Comparison of ENCODE assay signal across 19 cellular contexts in the genomic region with DNA sequence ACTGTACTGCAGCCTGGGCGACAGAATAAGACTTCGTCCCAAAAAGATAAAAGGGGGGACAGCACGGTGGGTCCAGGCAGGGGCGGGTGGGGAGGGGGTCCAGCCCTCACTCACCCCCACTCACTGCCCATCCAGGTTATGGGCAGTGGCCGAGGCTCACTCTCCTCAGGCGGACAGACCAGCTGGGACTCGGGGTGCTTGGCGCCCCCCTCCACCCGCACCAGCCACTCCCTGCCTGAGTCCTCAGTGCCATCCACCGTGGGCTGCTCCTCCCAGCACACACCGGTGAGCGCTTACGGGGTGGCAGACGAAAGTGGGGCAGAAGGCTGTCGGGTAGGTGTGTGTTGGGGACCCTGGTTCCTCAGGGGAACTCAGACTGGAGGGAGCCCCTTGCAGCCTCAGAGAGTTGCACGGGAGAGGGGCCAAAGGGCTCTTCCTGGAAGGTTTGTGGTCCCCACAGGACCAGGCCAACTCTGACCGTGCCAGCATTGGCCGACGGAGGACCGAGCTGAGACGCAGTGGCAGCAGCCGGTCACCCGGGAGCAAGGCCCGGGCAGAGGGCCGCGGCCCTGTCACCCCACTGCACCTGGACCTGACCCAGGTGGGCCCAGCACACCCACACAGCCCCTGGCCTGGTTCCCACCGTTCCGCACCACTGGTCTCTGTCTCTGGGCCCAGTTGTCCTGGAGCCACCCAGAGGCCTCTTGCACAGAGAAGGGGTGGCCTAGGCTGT. TPM values are rescaled to one million over a fixed set of nuclear protein-coding genes. Genes with fewer than 3 reads are reported as not detected.
A peak's percentile ranks its signal among the peaks of the same experiment; 100 is the strongest.
DNase-seq lines count a peak whose midpoint lies in the region; ATAC-seq, FAIRE-seq and TF ChIP-seq lines count a peak whose summit lies in the region.
"Had no signal": no experiment of that assay in that cellular context is flagged by ENCODE, and none has a peak within 500 bp of the region (broad histone marks: within the 10 kb centered on the region; RNA-seq: fewer than 3 reads in every experiment).

No MANE protein-coding gene starts in this region.

- no peak for TF ChIP-seq RAD21 in HepG2 (CRISPR knock-in tag; IDR thresholded peaks at IDR 0.05)

- WGBS in right lobe of liver (ENCODE audit: insufficient coverage, low coverage, low lambda C conversion rate, missing lambda C conversion rate) = 81% methylated on average over 5 of the region's 28 CpGs
- WGBS in HepG2 (ENCODE audit: low lambda C conversion rate) = 89% methylated on average over 11 of the region's 28 CpGs

- H3K4me3 ChIP-seq in right lobe of liver = no peak overlapping the region
- H3K4me3 ChIP-seq in HepG2 (replicated peaks in 1 of 3; ENCODE audit: insufficient read depth in 1 of 3, low read depth in 2 of 3, low read length in 3 of 3) = no peak overlapping the region
- H3K4me3 ChIP-seq in left ventricle myocardium inferior = no peak overlapping the region
- H3K4me3 ChIP-seq in osteoblast (ENCODE audit: insufficient read depth, low read length) = no peak overlapping the region
- no peak overlapping the region for H3K4me3 ChIP-seq in effector memory CD4-positive, alpha-beta T cell (ENCODE audit: insufficient read depth, low read depth, low read length, poor library complexity, severe bottlenecking)
- no peak overlapping the region for H3K4me3 ChIP-seq in kidney (ENCODE audit: low read length in 2 of 2)
- H3K4me3 ChIP-seq: GM23338 had no signal

- no peak overlapping the region for H3K9ac ChIP-seq in HepG2 (ENCODE audit: insufficient read depth, low read depth, low read length)
- no peak overlapping the region for H3K9ac ChIP-seq in kidney (ENCODE audit: low read length in 2 of 2)

- TF ChIP-seq CTCF in right lobe of liver (IDR thresholded peaks at IDR 0.05) = no peak
- TF ChIP-seq CTCF in HepG2 (CRISPR knock-in tag; IDR thresholded peaks at IDR 0.05) = no peak
- TF ChIP-seq CTCF in left ventricle myocardium inferior (IDR thresholded peaks at IDR 0.05; ENCODE audit: borderline replicate concordance) = no peak
- no peak for TF ChIP-seq CTCF in osteoblast (IDR thresholded peaks at IDR 0.05; ENCODE audit: extremely low read depth, low read depth, low read length)
- no peak for TF ChIP-seq CTCF in kidney (IDR thresholded peaks at IDR 0.05; ENCODE audit: borderline replicate concordance, extremely low read depth, insufficient read depth)

- ATAC-seq in right lobe of liver = no peak
- no peak for ATAC-seq in HepG2
- no peak for ATAC-seq in GM18498 (IDR thresholded peaks at IDR 0.05; ENCODE audit: unreplicated experiment)
- ATAC-seq: GM23338 had no signal

- H4K20me1 ChIP-seq in HepG2 (ENCODE audit: insufficient read depth, low read length) (no peaks in the 10 kb centered on the region), osteoblast (ENCODE audit: insufficient read depth, low read length) (no peaks in the 10 kb centered on the region)

- in situ Hi-C loops in HepG2 (cut with HindIII; ENCODE audit: extremely low pct_ligation_motif_present, low pct_unique_long_range_greater_than_20kb) = no loop called here

- H3K36me3 ChIP-seq in right lobe of liver (no peaks in the 10 kb centered on the region), HepG2 (replicated peaks in 1 of 2; ENCODE audit: control insufficient read depth in 1 of 2, insufficient read depth in 2 of 2, low read length in 2 of 2) (no peaks in the 10 kb centered on the region), left ventricle myocardium inferior (no peaks in the 10 kb centered on the region), osteoblast (ENCODE audit: insufficient read depth, low read length) (no peaks in the 10 kb centered on the region), kidney (ENCODE audit: control insufficient read depth in 1 of 2, insufficient read depth in 2 of 2, low read length in 2 of 2) (no peaks in the 10 kb centered on the region)
- H3K36me3 ChIP-seq in effector memory CD4-positive, alpha-beta T cell (ENCODE audit: control insufficient read depth, insufficient read depth, low read length) = no peaks in the 10 kb centered on the region
- H3K36me3 ChIP-seq: BE2C had no signal

- no peaks in the 10 kb centered on the region for H3K79me2 ChIP-seq in HepG2 (ENCODE audit: insufficient read depth, low read length)
- H3K79me2 ChIP-seq in osteoblast (ENCODE audit: insufficient read depth, low read length) = no peaks in the 10 kb centered on the region

- no peak overlapping the region for H3K27ac ChIP-seq in right lobe of liver
- H3K27ac ChIP-seq in HepG2 (ENCODE audit: extremely low read length, insufficient read depth, low read length) = no peak overlapping the region
- H3K27ac ChIP-seq in left ventricle myocardium inferior (replicated peaks) = peak overlapping the region; percentile 76
- no peak overlapping the region for H3K27ac ChIP-seq in osteoblast (ENCODE audit: low read depth, low read length)
- H3K27ac ChIP-seq in effector memory CD4-positive, alpha-beta T cell (ENCODE audit: insufficient read depth, low read length, poor library complexity, severe bottlenecking) = no peak overlapping the region
- no peak overlapping the region for H3K27ac ChIP-seq in kidney (ENCODE audit: low read depth in 2 of 2, low read length in 2 of 2)

- no peak for FAIRE-seq in HepG2 (lab: Jason Lieb, UNC)
- FAIRE-seq in kidney (lab: Jason Lieb, UNC) = no peak
- FAIRE-seq: A204.1, D721Med, G401.6, GM12892, H54 had no signal

- intact Hi-C loops in right lobe of liver (cut with DNase I) = no loop called here
- intact Hi-C loops in HepG2 (cut with micrococcal nuclease; ENCODE audit: unreplicated experiment) = no loop called here
- intact Hi-C loops in left ventricle myocardium inferior (cut with micrococcal nuclease) = no loop called here
- intact Hi-C loops in kidney (cut with DNase I) = no loop called here

- H3K9me3 ChIP-seq in right lobe of liver = no peaks in the 10 kb centered on the region
- H3K9me3 ChIP-seq in HepG2 (ENCODE audit: low read length) = no peaks in the 10 kb centered on the region
- H3K9me3 ChIP-seq in left ventricle myocardium inferior (replicated peaks) = no peaks in the 10 kb centered on the region
- H3K9me3 ChIP-seq in osteoblast (ENCODE audit: low read depth, low read length) = no peaks in the 10 kb centered on the region
- no peaks in the 10 kb centered on the region for H3K9me3 ChIP-seq in effector memory CD4-positive, alpha-beta T cell (ENCODE audit: control insufficient read depth, low read length)
- H3K9me3 ChIP-seq in kidney (ENCODE audit: control insufficient read depth in 1 of 2, low read length in 2 of 2) = no peaks in the 10 kb centered on the region
- H3K9me3 ChIP-seq: BE2C, Caco-2 had no signal

- no peak overlapping the region for H2AFZ ChIP-seq in HepG2 (ENCODE audit: low read length)
- no peak overlapping the region for H2AFZ ChIP-seq in osteoblast (ENCODE audit: low read length)
- H2AFZ ChIP-seq: GM23338 had no signal

- H3K4me1 ChIP-seq in right lobe of liver (peaks cover 0 to 6% (median 0%) of the 10 kb centered on the region in 4 donors), HepG2 (ENCODE audit: insufficient read depth, low read length) (peaks cover 15% of the 10 kb centered on the region), left ventricle myocardium inferior (peaks cover 7% of the 10 kb centered on the region), osteoblast (ENCODE audit: insufficient read depth, low read length) (no peaks in the 10 kb centered on the region), kidney (ENCODE audit: control insufficient read depth in 1 of 2, insufficient read depth in 1 of 2, low read depth in 1 of 2, low read length in 2 of 2) (peaks cover 0 to 8% of the 10 kb centered on the region in 2 donors)
- peaks cover 10% of the 10 kb centered on the region for H3K4me1 ChIP-seq in effector memory CD4-positive, alpha-beta T cell (ENCODE audit: control insufficient read depth, insufficient read depth, low read length, poor library complexity, severe bottlenecking)
- H3K4me1 ChIP-seq: BE2C had no signal

- TF ChIP-seq EP300 in HepG2 (IDR thresholded peaks at IDR 0.05; ENCODE audit: low read depth in 2 of 2, low read length in 2 of 2) = no peak
- TF ChIP-seq EP300 in HepG2 (CRISPR knock-in tag; IDR thresholded peaks at IDR 0.05; ENCODE audit: borderline replicate concordance) = no peak

- H3K27me3 ChIP-seq in right lobe of liver = peaks cover 0 to 12% of the 10 kb centered on the region in 2 donors
- no peaks in the 10 kb centered on the region for H3K27me3 ChIP-seq in HepG2 (ENCODE audit: control insufficient read depth in 1 of 2, insufficient read depth in 2 of 2, low read length in 2 of 2)
- peaks cover 84% of the 10 kb centered on the region for H3K27me3 ChIP-seq in left ventricle myocardium inferior (ENCODE audit: low read depth)
- no peaks in the 10 kb centered on the region for H3K27me3 ChIP-seq in osteoblast (ENCODE audit: insufficient read depth, low read length)
- no peaks in the 10 kb centered on the region for H3K27me3 ChIP-seq in effector memory CD4-positive, alpha-beta T cell (replicated peaks; ENCODE audit: control insufficient read depth, insufficient read depth, low read length, poor library complexity, severe bottlenecking)

- CTCF ChIA-PET in HepG2 (lab: Yijun Ruan, JAX; ENCODE audit: low intra/inter-chr PET ratio, low total read pairs) = no interaction called here

- POLR2A ChIA-PET in HepG2 (lab: Yijun Ruan, JAX) = no interaction called here

- BruUV-seq in HepG2 (replicated peaks; lab: Mats Ljungman, UMichigan) = no TSS peak

- peak in 2 of 3 donors; percentile 19 to 43 for DNase-seq in right lobe of liver
- DNase-seq in HepG2 (ENCODE audit: low spot score) = no peak
- no peak for DNase-seq in left ventricle myocardium inferior
- DNase-seq in osteoblast (ENCODE audit: insufficient read length, low spot score, missing footprints) = peak; percentile 85
- DNase-seq in effector memory CD4-positive, alpha-beta T cell = no peak
- no peak for DNase-seq in kidney
- DNase-seq: ACHN; BE2C; C1 segment of cervical spinal cord; Caco-2; CD4-positive, alpha-beta T cell; HCEC 1CT had no signal

- no peak overlapping the region for H3K4me2 ChIP-seq in HepG2 (ENCODE audit: low read depth, low read length)
- H3K4me2 ChIP-seq in osteoblast (ENCODE audit: insufficient read depth, low read length) = no peak overlapping the region
- H3K4me2 ChIP-seq: GM23338 had no signal

- TF ChIP-seq POLR2A in right lobe of liver (IDR thresholded peaks at IDR 0.05) (no peak), HepG2 (IDR thresholded peaks at IDR 0.05; ENCODE audit: insufficient read depth in 1 of 2, low read depth in 2 of 2, low read length in 2 of 2) (no peak)

RNA-seq across cellular contexts. Expression of gene PLEKHN1, which starts 6.6 kb away (rescaled TPM):
- total RNA-seq in right lobe of liver (1 to 10 TPM in 1 of 6 experiments, under 1 TPM in 4, not detected in 1; 0.11 to 2.4 (median 0.26) TPM), HepG2 (2016; rRNA removed; fragmentation: Illumina TruSeq; extraction: Trizol) (0.21 and 0.42 TPM in 2 replicates), left ventricle myocardium inferior (not detected), osteoblast (0.36 and 0.88 TPM in 2 replicates), kidney (14.3 TPM)
- total RNA-seq in HepG2 (2016; cell fraction: cytosol; rRNA removed; fragmentation: Illumina TruSeq; extraction: Trizol; ENCODE audit: low read depth) = not detected in 2 replicates
- total RNA-seq in HepG2 (2016; cell fraction: insoluble cytoplasmic fraction; rRNA removed; fragmentation: Illumina TruSeq; extraction: Trizol) = 0.31 and 0.48 TPM in 2 replicates
- 0.15 and 0.17 TPM in 2 replicates for total RNA-seq in HepG2 (2016; cell fraction: membrane; rRNA removed; fragmentation: Illumina TruSeq; extraction: Trizol)
- 0.59 and 0.63 TPM in 2 replicates for total RNA-seq in HepG2 (2016; cell fraction: nucleus; rRNA removed; fragmentation: Illumina TruSeq; extraction: Trizol)
- polyA plus RNA-seq in HepG2 (2011; rRNA removed) (0.58 and 0.59 TPM in 2 replicates), kidney (ENCODE audit: insufficient read depth, low read depth, low replicate concordance) (not detected)
- polyA plus RNA-seq in HepG2 (2011; cell fraction: cytosol; rRNA removed) = 0.13 and 0.23 TPM in 2 replicates
- polyA plus RNA-seq in HepG2 (2011; cell fraction: nucleus; rRNA removed) = 13.2 and 15.5 TPM in 2 replicates
- 0.51 and 0.55 TPM in 2 replicates for polyA plus RNA-seq in HepG2 (2012)
- 0.05 and 0.09 TPM in 2 replicates for polyA plus RNA-seq in HepG2 (2016; cell fraction: cytosol; fragmentation: Illumina TruSeq; extraction: Trizol; ENCODE audit: low read depth)
- polyA plus RNA-seq in HepG2 (2016; cell fraction: insoluble cytoplasmic fraction; fragmentation: Illumina TruSeq; extraction: Trizol; ENCODE audit: low read depth) = 0.29 and 0.48 TPM in 2 replicates
- 0.13 and 0.29 TPM in 2 replicates for polyA plus RNA-seq in HepG2 (2016; cell fraction: membrane; fragmentation: Illumina TruSeq; extraction: Trizol; ENCODE audit: low read depth)
- polyA plus RNA-seq in HepG2 (2016; cell fraction: nucleus; fragmentation: Illumina TruSeq; extraction: Trizol; ENCODE audit: insufficient read depth, low read depth) = 2.6 and 2.7 TPM in 2 replicates
- 0.26 and 0.54 TPM in 2 replicates for polyA minus RNA-seq in HepG2 (2011; rRNA and poly(A)+ RNA removed; ENCODE audit: low replicate concordance)
- 0.53 TPM in 1 of 2 replicates, not detected in the other for polyA minus RNA-seq in HepG2 (2011; cell fraction: cytosol; rRNA and poly(A)+ RNA removed)
- 1.8 and 1.9 TPM in 2 replicates for polyA minus RNA-seq in HepG2 (2011; cell fraction: nucleus; rRNA and poly(A)+ RNA removed)

RNA-seq across cellular contexts. Expression of gene PERM1, which starts 9.0 kb away (rescaled TPM):
- total RNA-seq in right lobe of liver (under 1 TPM in 4 of 6 experiments, not detected in 2; 0.18 to 0.46 (median 0.28) TPM), HepG2 (2016; rRNA removed; fragmentation: Illumina TruSeq; extraction: Trizol) (0.04 TPM in 1 of 2 replicates, not detected in the other), left ventricle myocardium inferior (160 TPM), osteoblast (not detected in 2 replicates), kidney (0.25 TPM)
- total RNA-seq in HepG2 (2016; cell fraction: cytosol; rRNA removed; fragmentation: Illumina TruSeq; extraction: Trizol; ENCODE audit: low read depth) = not detected in 2 replicates
- not detected in 2 replicates for total RNA-seq in HepG2 (2016; cell fraction: insoluble cytoplasmic fraction; rRNA removed; fragmentation: Illumina TruSeq; extraction: Trizol)
- not detected in 2 replicates for total RNA-seq in HepG2 (2016; cell fraction: membrane; rRNA removed; fragmentation: Illumina TruSeq; extraction: Trizol)
- not detected in 2 replicates for total RNA-seq in HepG2 (2016; cell fraction: nucleus; rRNA removed; fragmentation: Illumina TruSeq; extraction: Trizol)
- polyA plus RNA-seq in HepG2 (2011; rRNA removed) (0.29 and 0.38 TPM in 2 replicates), kidney (ENCODE audit: insufficient read depth, low read depth, low replicate concordance) (0.86 TPM)
- 0.17 and 0.32 TPM in 2 replicates for polyA plus RNA-seq in HepG2 (2011; cell fraction: cytosol; rRNA removed)
- 2.3 and 2.6 TPM in 2 replicates for polyA plus RNA-seq in HepG2 (2011; cell fraction: nucleus; rRNA removed)
- polyA plus RNA-seq in HepG2 (2012) = 0.44 TPM in 2 replicates
- polyA plus RNA-seq in HepG2 (2016; cell fraction: cytosol; fragmentation: Illumina TruSeq; extraction: Trizol; ENCODE audit: low read depth) = not detected in 2 replicates
- not detected in 2 replicates for polyA plus RNA-seq in HepG2 (2016; cell fraction: insoluble cytoplasmic fraction; fragmentation: Illumina TruSeq; extraction: Trizol; ENCODE audit: low read depth)
- not detected in 2 replicates for polyA plus RNA-seq in HepG2 (2016; cell fraction: membrane; fragmentation: Illumina TruSeq; extraction: Trizol; ENCODE audit: low read depth)
- polyA plus RNA-seq in HepG2 (2016; cell fraction: nucleus; fragmentation: Illumina TruSeq; extraction: Trizol; ENCODE audit: insufficient read depth, low read depth) = not detected in 2 replicates
- 0.09 and 2.7 TPM in 2 replicates for polyA minus RNA-seq in HepG2 (2011; rRNA and poly(A)+ RNA removed; ENCODE audit: low replicate concordance)
- 0.44 and 0.59 TPM in 2 replicates for polyA minus RNA-seq in HepG2 (2011; cell fraction: cytosol; rRNA and poly(A)+ RNA removed)
- 0.99 and 1.2 TPM in 2 replicates for polyA minus RNA-seq in HepG2 (2011; cell fraction: nucleus; rRNA and poly(A)+ RNA removed)
- total RNA-seq: CD4-positive, alpha-beta T cell; GM23338 had no signal

RNA-seq across cellular contexts. Expression of gene KLHL17, which starts 12.5 kb away (rescaled TPM):
- total RNA-seq in right lobe of liver (1 to 10 TPM; 1.9 to 6.7 (median 4.3) TPM), HepG2 (2016; rRNA removed; fragmentation: Illumina TruSeq; extraction: Trizol) (2.8 and 9.3 TPM in 2 replicates), left ventricle myocardium inferior (6.4 TPM), osteoblast (5.4 and 6.2 TPM in 2 replicates), kidney (11.5 TPM)
- 4.5 and 5.0 TPM in 2 replicates for total RNA-seq in HepG2 (2016; cell fraction: cytosol; rRNA removed; fragmentation: Illumina TruSeq; extraction: Trizol; ENCODE audit: low read depth)
- total RNA-seq in HepG2 (2016; cell fraction: insoluble cytoplasmic fraction; rRNA removed; fragmentation: Illumina TruSeq; extraction: Trizol) = 2.4 and 10.3 TPM in 2 replicates
- total RNA-seq in HepG2 (2016; cell fraction: membrane; rRNA removed; fragmentation: Illumina TruSeq; extraction: Trizol) = 2.6 and 2.8 TPM in 2 replicates
- total RNA-seq in HepG2 (2016; cell fraction: nucleus; rRNA removed; fragmentation: Illumina TruSeq; extraction: Trizol) = 14.8 and 15.9 TPM in 2 replicates
- polyA plus RNA-seq in HepG2 (2011; rRNA removed) (24.7 and 31.4 TPM in 2 replicates), kidney (ENCODE audit: insufficient read depth, low read depth, low replicate concordance) (6.9 TPM)
- 6.8 and 12.3 TPM in 2 replicates for polyA plus RNA-seq in HepG2 (2011; cell fraction: cytosol; rRNA removed)
- 590 and 778 TPM in 2 replicates for polyA plus RNA-seq in HepG2 (2011; cell fraction: nucleus; rRNA removed)
- polyA plus RNA-seq in HepG2 (2012) = 11.7 and 19.1 TPM in 2 replicates
- 1.1 and 1.3 TPM in 2 replicates for polyA plus RNA-seq in HepG2 (2016; cell fraction: cytosol; fragmentation: Illumina TruSeq; extraction: Trizol; ENCODE audit: low read depth)
- 3.4 and 3.7 TPM in 2 replicates for polyA plus RNA-seq in HepG2 (2016; cell fraction: insoluble cytoplasmic fraction; fragmentation: Illumina TruSeq; extraction: Trizol; ENCODE audit: low read depth)
- polyA plus RNA-seq in HepG2 (2016; cell fraction: membrane; fragmentation: Illumina TruSeq; extraction: Trizol; ENCODE audit: low read depth) = 1.9 and 2.4 TPM in 2 replicates
- polyA plus RNA-seq in HepG2 (2016; cell fraction: nucleus; fragmentation: Illumina TruSeq; extraction: Trizol; ENCODE audit: insufficient read depth, low read depth) = 71.9 and 74.8 TPM in 2 replicates
- 4.3 and 19.5 TPM in 2 replicates for polyA minus RNA-seq in HepG2 (2011; rRNA and poly(A)+ RNA removed; ENCODE audit: low replicate concordance)
- 4.6 and 4.9 TPM in 2 replicates for polyA minus RNA-seq in HepG2 (2011; cell fraction: cytosol; rRNA and poly(A)+ RNA removed)
- 24.9 and 31.0 TPM in 2 replicates for polyA minus RNA-seq in HepG2 (2011; cell fraction: nucleus; rRNA and poly(A)+ RNA removed)

RNA-seq across cellular contexts. Expression of gene NOC2L, which starts 13.8 kb away (rescaled TPM):
- 10 to 100 TPM; 28.9 to 36.8 (median 30.2) TPM for total RNA-seq in right lobe of liver
- total RNA-seq in HepG2 (2016; rRNA removed; fragmentation: Illumina TruSeq; extraction: Trizol) = 91.6 and 103 TPM in 2 replicates
- 14.1 and 16.1 TPM in 2 replicates for total RNA-seq in HepG2 (2016; cell fraction: cytosol; rRNA removed; fragmentation: Illumina TruSeq; extraction: Trizol; ENCODE audit: low read depth)
- 81.2 and 109 TPM in 2 replicates for total RNA-seq in HepG2 (2016; cell fraction: insoluble cytoplasmic fraction; rRNA removed; fragmentation: Illumina TruSeq; extraction: Trizol)
- 22.9 and 27.1 TPM in 2 replicates for total RNA-seq in HepG2 (2016; cell fraction: membrane; rRNA removed; fragmentation: Illumina TruSeq; extraction: Trizol)
- 53.2 and 63.8 TPM in 2 replicates for total RNA-seq in HepG2 (2016; cell fraction: nucleus; rRNA removed; fragmentation: Illumina TruSeq; extraction: Trizol)
- 32.0 and 40.5 TPM in 2 replicates for polyA plus RNA-seq in HepG2 (2011; rRNA removed)
- polyA plus RNA-seq in HepG2 (2011; cell fraction: cytosol; rRNA removed) = 33.6 and 44.6 TPM in 2 replicates
- 85.2 and 96.0 TPM in 2 replicates for polyA plus RNA-seq in HepG2 (2011; cell fraction: nucleus; rRNA removed)
- 41.8 and 44.3 TPM in 2 replicates for polyA plus RNA-seq in HepG2 (2012)
- polyA plus RNA-seq in HepG2 (2016; cell fraction: cytosol; fragmentation: Illumina TruSeq; extraction: Trizol; ENCODE audit: low read depth) = 5.1 and 6.4 TPM in 2 replicates
- polyA plus RNA-seq in HepG2 (2016; cell fraction: insoluble cytoplasmic fraction; fragmentation: Illumina TruSeq; extraction: Trizol; ENCODE audit: low read depth) = 69.1 and 81.1 TPM in 2 replicates
- 9.8 and 11.1 TPM in 2 replicates for polyA plus RNA-seq in HepG2 (2016; cell fraction: membrane; fragmentation: Illumina TruSeq; extraction: Trizol; ENCODE audit: low read depth)
- 108 and 110 TPM in 2 replicates for polyA plus RNA-seq in HepG2 (2016; cell fraction: nucleus; fragmentation: Illumina TruSeq; extraction: Trizol; ENCODE audit: insufficient read depth, low read depth)
- 118 and 166 TPM in 2 replicates for polyA minus RNA-seq in HepG2 (2011; rRNA and poly(A)+ RNA removed; ENCODE audit: low replicate concordance)
- 43.1 and 44.0 TPM in 2 replicates for polyA minus RNA-seq in HepG2 (2011; cell fraction: cytosol; rRNA and poly(A)+ RNA removed)
- 18.8 and 20.1 TPM in 2 replicates for polyA minus RNA-seq in HepG2 (2011; cell fraction: nucleus; rRNA and poly(A)+ RNA removed)
- 40.8 TPM for total RNA-seq in left ventricle myocardium inferior
- 47.7 and 47.8 TPM in 2 replicates for total RNA-seq in osteoblast
- total RNA-seq in kidney = 65.5 TPM
- polyA plus RNA-seq in kidney (ENCODE audit: insufficient read depth, low read depth, low replicate concordance) = 42.4 TPM

RNA-seq across cellular contexts. Expression of gene HES4, which starts 27.0 kb away (rescaled TPM):
- total RNA-seq in right lobe of liver = 10 to 100 TPM in 2 of 6 experiments, 1 to 10 TPM in 4; 1.6 to 21.5 (median 5.2) TPM
- total RNA-seq in HepG2 (2016; rRNA removed; fragmentation: Illumina TruSeq; extraction: Trizol) = 4.4 and 8.8 TPM in 2 replicates
- total RNA-seq in HepG2 (2016; cell fraction: cytosol; rRNA removed; fragmentation: Illumina TruSeq; extraction: Trizol; ENCODE audit: low read depth) = 16.5 and 25.5 TPM in 2 replicates
- 3.4 and 7.9 TPM in 2 replicates for total RNA-seq in HepG2 (2016; cell fraction: insoluble cytoplasmic fraction; rRNA removed; fragmentation: Illumina TruSeq; extraction: Trizol)
- total RNA-seq in HepG2 (2016; cell fraction: membrane; rRNA removed; fragmentation: Illumina TruSeq; extraction: Trizol) = 13.5 and 18.3 TPM in 2 replicates
- 6.5 and 8.0 TPM in 2 replicates for total RNA-seq in HepG2 (2016; cell fraction: nucleus; rRNA removed; fragmentation: Illumina TruSeq; extraction: Trizol)
- 10.6 and 17.6 TPM in 2 replicates for polyA plus RNA-seq in HepG2 (2011; rRNA removed)
- polyA plus RNA-seq in HepG2 (2011; cell fraction: cytosol; rRNA removed) = 11.6 and 28.6 TPM in 2 replicates
- 190 and 210 TPM in 2 replicates for polyA plus RNA-seq in HepG2 (2011; cell fraction: nucleus; rRNA removed)
- 4.3 and 7.0 TPM in 2 replicates for polyA plus RNA-seq in HepG2 (2012)
- polyA plus RNA-seq in HepG2 (2016; cell fraction: cytosol; fragmentation: Illumina TruSeq; extraction: Trizol; ENCODE audit: low read depth) = 17.0 and 22.1 TPM in 2 replicates
- polyA plus RNA-seq in HepG2 (2016; cell fraction: insoluble cytoplasmic fraction; fragmentation: Illumina TruSeq; extraction: Trizol; ENCODE audit: low read depth) = 4.5 and 6.0 TPM in 2 replicates
- polyA plus RNA-seq in HepG2 (2016; cell fraction: membrane; fragmentation: Illumina TruSeq; extraction: Trizol; ENCODE audit: low read depth) = 10.6 and 11.4 TPM in 2 replicates
- 16.1 and 18.4 TPM in 2 replicates for polyA plus RNA-seq in HepG2 (2016; cell fraction: nucleus; fragmentation: Illumina TruSeq; extraction: Trizol; ENCODE audit: insufficient read depth, low read depth)
- polyA minus RNA-seq in HepG2 (2011; rRNA and poly(A)+ RNA removed; ENCODE audit: low replicate concordance) = 2.2 and 6.1 TPM in 2 replicates
- 6.4 and 8.5 TPM in 2 replicates for polyA minus RNA-seq in HepG2 (2011; cell fraction: cytosol; rRNA and poly(A)+ RNA removed)
- polyA minus RNA-seq in HepG2 (2011; cell fraction: nucleus; rRNA and poly(A)+ RNA removed) = 4.6 and 8.9 TPM in 2 replicates
- total RNA-seq in left ventricle myocardium inferior = 34.0 TPM
- total RNA-seq in osteoblast = 0.29 and 0.72 TPM in 2 replicates
- total RNA-seq in kidney = 32.0 TPM
- polyA plus RNA-seq in kidney (ENCODE audit: insufficient read depth, low read depth, low replicate concordance) = 15.8 TPM

Comparison
In these comparisons a context has a peak if more than half of its experiments do, and no peak if none do; other contexts are left out.
1. DNase-seq: peak in right lobe of liver (2 of 3) and osteoblast (single experiment); none in HepG2 (single experiment), left ventricle myocardium inferior (single experiment), effector memory CD4-positive, alpha-beta T cell (0 of 3) and kidney (single experiment).
2. RNA of gene PERM1, which starts 9.0 kb away (total RNA-seq): 160 TPM in left ventricle myocardium inferior (single experiment); 0.18 to 0.46 TPM in right lobe of liver, 0.25 TPM in kidney (single experiment), 0.04 TPM in HepG2 and not detected in osteoblast; every median in the first group is over 100 times any median in the second.